1 cellular context compared by ENCODE assay signal in the genomic region with DNA sequence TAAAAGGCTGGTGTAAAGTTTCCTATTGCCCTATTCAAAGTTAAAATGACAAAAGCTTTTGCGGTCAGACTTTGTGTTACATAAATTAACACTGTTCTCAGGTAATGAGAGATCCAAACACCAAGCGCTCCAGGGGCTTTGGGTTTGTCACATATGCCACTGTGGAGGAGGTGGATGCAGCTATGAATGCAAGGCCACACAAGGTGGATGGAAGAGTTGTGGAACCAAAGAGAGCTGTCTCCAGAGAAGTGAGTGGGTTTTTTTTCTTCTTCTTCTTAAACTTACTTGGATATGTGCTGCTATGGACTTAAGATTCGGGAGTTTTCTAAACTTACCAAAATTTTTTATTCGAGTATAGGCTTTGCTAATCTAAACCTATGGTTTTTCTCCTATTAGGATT.
TF ChIP-seq lines count a peak whose summit lies in the region.

No MANE protein-coding gene starts in this region.

TF ChIP-seq in K562, 482 proteins besides CTCF, POLR2A, EP300 and RAD21:
- TF ChIP-seq ZNF696 (CRISPR knock-in tag; conservative IDR thresholded peaks at IDR 0.05) (peak; percentile 52; the same call in 1 of the 2 replicates), SUPT5H (IDR thresholded peaks at IDR 0.05) (0 out of 2 replicates have a peak, but pooled peaks have one; percentile 2), CHD1 (IDR thresholded peaks at IDR 0.05; ENCODE audit: low read length) (peak; percentile 39), ZNF445 (CRISPR knock-in tag; IDR thresholded peaks at IDR 0.05; ENCODE audit: low read depth) (peak; percentile 49; the same call in 1 of the 2 replicates)
